ENCODE assay signal across 14 cellular contexts in the genomic region with DNA sequence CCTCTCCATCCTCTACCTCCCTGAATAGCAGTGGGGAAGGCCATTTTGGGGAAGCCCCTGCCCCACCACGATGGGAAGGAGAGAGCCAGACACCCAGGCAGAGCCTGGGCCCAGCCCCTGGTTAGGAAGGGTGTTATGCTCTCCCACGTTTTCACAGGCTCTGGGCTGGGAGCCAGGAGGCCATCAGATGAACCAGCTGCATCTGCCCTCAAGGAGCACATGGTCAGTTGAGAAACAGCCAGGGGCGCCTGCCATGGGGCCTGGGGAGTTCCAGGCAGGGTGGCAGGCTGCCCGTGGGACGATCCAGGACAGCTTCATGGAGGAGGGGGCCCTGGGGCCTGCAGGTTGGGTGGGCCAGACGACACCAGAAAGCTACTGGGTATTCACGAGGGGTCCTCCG. TPM values are rescaled to one million over a fixed set of nuclear protein-coding genes. Genes with fewer than 3 reads are reported as not detected.
DNase-seq lines count a peak whose midpoint lies in the region; ATAC-seq and TF ChIP-seq lines count a peak whose summit lies in the region.
"Had no signal": no experiment of that assay in that cellular context is flagged by ENCODE, and none has a peak within 500 bp of the region (broad histone marks: within the 10 kb centered on the region; RNA-seq: fewer than 3 reads in every experiment).

No MANE protein-coding gene starts in this region.

- no peak for ATAC-seq in stimulated activated memory B cell treated with anti-CD40 and anti-IgM and Interleukin-4, amounts not matched to agents 10 μg/mL and 1 μg/mL and 100 μg/mL, for 72 hours
- ATAC-seq: T-cell had no signal

- DNase-seq in EH (ENCODE audit: low read depth) (peak; percentile 51), NCI-H69 (lab: John Stamatoyannopoulos, UW) (peak; percentile 60), fibroblast of the aortic adventitia (ENCODE audit: low read depth) (peak; percentile 33), osteoblast (ENCODE audit: insufficient read length, low spot score, missing footprints) (peak; percentile 48), Ammon's horn (ENCODE audit: low spot score) (no peak), MV-4-11 (lab: John Stamatoyannopoulos, UW) (no peak)
- DNase-seq: activated CD4-positive, alpha-beta T cell treated with anti-CD3 and anti-CD28 coated beads for 48 hours; CD4-positive, alpha-beta memory T cell had no signal

- no peak overlapping the region for H3K27ac Mint-ChIP-seq in stimulated activated memory B cell treated with anti-CD40 and anti-IgM and Interleukin-4, amounts not matched to agents 10 μg/mL and 1 μg/mL and 100 μg/mL, for 72 hours
- H3K27ac Mint-ChIP-seq: activated T-helper 2 cell treated with anti-CD3 and anti-CD28 coated beads, Interferon-gamma antibody, Interleukin-2, Interleukin-4, amounts not matched to agents 10 μg/mL and 5 μg/mL and 100 μg/mL, durations not matched to agents 14 hours and 24 hours and 36 hours; CD4-positive, alpha-beta memory T cell; T-cell had no signal

- no peaks in the 10 kb centered on the region for H3K9me3 ChIP-seq in osteoblast (ENCODE audit: low read depth, low read length)
- H3K9me3 ChIP-seq: esophagus muscularis mucosa had no signal

- no peaks in the 10 kb centered on the region for H3K36me3 ChIP-seq in osteoblast (ENCODE audit: insufficient read depth, low read length)
- H3K36me3 ChIP-seq: esophagus muscularis mucosa had no signal

- peaks cover 34% of the 10 kb centered on the region for H3K27me3 Mint-ChIP-seq in stimulated activated memory B cell treated with anti-CD40 and anti-IgM and Interleukin-4, amounts not matched to agents 10 μg/mL and 1 μg/mL and 100 μg/mL, for 72 hours
- H3K27me3 Mint-ChIP-seq: CD4-positive, alpha-beta memory T cell had no signal

- peaks cover 12% of the 10 kb centered on the region for H3K27me3 ChIP-seq in osteoblast (ENCODE audit: insufficient read depth, low read length)

- H3K4me1 Mint-ChIP-seq in stimulated activated memory B cell treated with anti-CD40 and anti-IgM and Interleukin-4, amounts not matched to agents 10 μg/mL and 1 μg/mL and 100 μg/mL, for 72 hours = peaks cover 11% of the 10 kb centered on the region
- H3K4me1 Mint-ChIP-seq: CD4-positive, alpha-beta memory T cell; T-cell had no signal

- H3K27ac ChIP-seq in osteoblast (ENCODE audit: low read depth, low read length) = no peak overlapping the region
- H3K27ac ChIP-seq: esophagus muscularis mucosa, KMS-11 had no signal

- no peak overlapping the region for H3K4me2 ChIP-seq in osteoblast (ENCODE audit: insufficient read depth, low read length)
- H3K4me2 ChIP-seq: KMS-11 had no signal

- H3K4me1 ChIP-seq in osteoblast (ENCODE audit: insufficient read depth, low read length) = peaks cover 15% of the 10 kb centered on the region

- no peaks in the 10 kb centered on the region for H3K9me3 Mint-ChIP-seq in stimulated activated memory B cell treated with anti-CD40 and anti-IgM and Interleukin-4, amounts not matched to agents 10 μg/mL and 1 μg/mL and 100 μg/mL, for 72 hours
- H3K9me3 Mint-ChIP-seq: activated T-helper 2 cell treated with anti-CD3 and anti-CD28 coated beads, Interferon-gamma antibody, Interleukin-2, Interleukin-4, amounts not matched to agents 10 μg/mL and 5 μg/mL and 100 μg/mL, durations not matched to agents 14 hours and 24 hours and 36 hours; CD4-positive, alpha-beta memory T cell; T-cell had no signal

- H3K4me3 ChIP-seq in fibroblast of the aortic adventitia (ENCODE audit: low read depth, low read length) (no peak overlapping the region), osteoblast (ENCODE audit: insufficient read depth, low read length) (no peak overlapping the region)
- H3K4me3 ChIP-seq: esophagus muscularis mucosa had no signal

- H4K20me1 ChIP-seq in osteoblast (ENCODE audit: insufficient read depth, low read length) = no peaks in the 10 kb centered on the region

- no peak overlapping the region for H2AFZ ChIP-seq in osteoblast (ENCODE audit: low read length)

- no peaks in the 10 kb centered on the region for H3K79me2 ChIP-seq in osteoblast (ENCODE audit: insufficient read depth, low read length)

- TF ChIP-seq CTCF in fibroblast of the aortic adventitia (IDR thresholded peaks at IDR 0.05; ENCODE audit: insufficient read depth, low read length) = no peak
- TF ChIP-seq CTCF in osteoblast (IDR thresholded peaks at IDR 0.05; ENCODE audit: extremely low read depth, low read depth, low read length) = no peak

- no peak overlapping the region for H3K4me3 Mint-ChIP-seq in stimulated activated memory B cell treated with anti-CD40 and anti-IgM and Interleukin-4, amounts not matched to agents 10 μg/mL and 1 μg/mL and 100 μg/mL, for 72 hours
- H3K4me3 Mint-ChIP-seq: CD4-positive, alpha-beta memory T cell; T-cell had no signal

- H3K36me3 Mint-ChIP-seq in stimulated activated memory B cell treated with anti-CD40 and anti-IgM and Interleukin-4, amounts not matched to agents 10 μg/mL and 1 μg/mL and 100 μg/mL, for 72 hours = no peaks in the 10 kb centered on the region
- H3K36me3 Mint-ChIP-seq: CD4-positive, alpha-beta memory T cell; T-cell had no signal

RNA-seq across cellular contexts. Expression of gene CAMK2B, which starts 47.5 kb away (rescaled TPM):
- total RNA-seq in fibroblast of the aortic adventitia (ENCODE audit: low replicate concordance) (6.4 TPM in 1 of 2 replicates, not detected in the other), osteoblast (not detected in 2 replicates)
- total RNA-seq: bronchial epithelial cell; CD4-positive, alpha-beta memory T cell had no signal

Comparison
In these comparisons a context has a peak if more than half of its experiments do, and no peak if none do; other contexts are left out.
1. DNase-seq: peak in EH (single experiment), NCI-H69 (single experiment), fibroblast of the aortic adventitia (single experiment) and osteoblast (single experiment); none in Ammon's horn (single experiment) and MV-4-11 (single experiment).